ENCODE assay signal across 1 cellular context in genomic region chr3:184222521-184222920, GRCh38.
TF ChIP-seq lines count a peak whose summit lies in the region.

No MANE protein-coding gene starts in this region.

TF ChIP-seq in HCT116, 20 proteins besides CTCF, POLR2A, EP300 and RAD21:
- TF ChIP-seq MAX (IDR thresholded peaks at IDR 0.05) = no peak
- TF ChIP-seq ZFX (IDR thresholded peaks at IDR 0.05) = no peak
- TF ChIP-seq EGR1 (IDR thresholded peaks at IDR 0.05; ENCODE audit: low read depth) = 0 out of 2 replicates have a peak, but pooled peaks have one; percentile 29
